ENCODE assay signal across 24 cellular contexts in the genomic region with DNA sequence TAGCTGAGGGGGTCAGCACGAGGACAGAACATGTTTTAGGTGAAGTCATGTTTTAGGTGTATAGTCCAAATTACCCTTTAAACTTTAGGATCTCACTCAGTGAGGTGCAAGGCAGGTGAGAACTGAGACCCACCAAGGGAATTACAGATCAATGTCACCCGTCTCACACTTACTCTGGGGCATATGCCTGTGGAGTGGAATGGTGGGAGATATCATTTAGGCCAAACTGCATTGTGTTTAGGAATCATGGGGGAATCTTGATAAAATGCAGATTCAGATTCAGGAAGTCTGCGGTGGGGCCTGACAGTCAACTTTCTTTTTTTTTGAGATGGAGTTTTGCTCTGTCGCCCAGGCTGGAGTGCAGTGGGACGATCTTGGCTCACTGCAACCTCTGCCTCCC. TPM values are rescaled to one million over a fixed set of nuclear protein-coding genes. Genes with fewer than 3 reads are reported as not detected.
"Had no signal": no experiment of that assay in that cellular context is flagged by ENCODE, and none has a peak within 500 bp of the region (broad histone marks: within the 10 kb centered on the region; RNA-seq: fewer than 3 reads in every experiment).

No MANE protein-coding gene starts in this region.

- H3K9ac ChIP-seq: KMS-11 had no signal

- H3K27ac ChIP-seq: HL-60, KMS-11, SJSA1, SK-N-MC had no signal

- H3K27me3 ChIP-seq: SJSA1 had no signal

- H3K4me3 ChIP-seq: K562, SJSA1, SK-N-MC had no signal

- H3K9me3 Mint-ChIP-seq: IgD-negative memory B cell had no signal

- H3K4me3 Mint-ChIP-seq: IgD-negative memory B cell had no signal

- H3K27me3 Mint-ChIP-seq: IgD-negative memory B cell had no signal

- H3K27ac Mint-ChIP-seq: IgD-negative memory B cell had no signal

- H3K4me2 ChIP-seq: KMS-11 had no signal

- ATAC-seq: K562 had no signal

- H3K9me3 ChIP-seq: SJSA1 had no signal

- DNase-seq: Kasumi-1, MM.1S, NCI-H1092 treated with DMSO at 0.1 percent for 48 hours, NCI-H1436, NCI-H187, NCI-H2029, NCI-H2081 treated with DMSO at 0.1 percent for 48 hours, NCI-H2171, NCI-H226, NCI-H446, NCI-H510A, NCI-H524 treated with DMSO at 0.1 percent for 48 hours, NCI-H69, NCI-H774, Right ventricle myocardium superior, RPMI8226, SIG-M5 had no signal

RNA-seq across cellular contexts. Expression of gene HRK, which starts 47.3 kb away (rescaled TPM):
- total RNA-seq: M059J, SJSA1 had no signal
